ENCODE assay signal across 13 cellular contexts in genomic region chr9:72007726-72008125, GRCh38. TPM values are rescaled to one million over a fixed set of nuclear protein-coding genes. Genes with fewer than 3 reads are reported as not detected.
"Had no signal": no experiment of that assay in that cellular context is flagged by ENCODE, and none has a peak within 500 bp of the region (broad histone marks: within the 10 kb centered on the region; RNA-seq: fewer than 3 reads in every experiment).

No MANE protein-coding gene starts in this region.

RNA-seq across cellular contexts. Expression of gene C9orf57, which starts 52.7 kb away (rescaled TPM):
- total RNA-seq: stomach, subcutaneous adipose tissue, suprapubic skin, temporal lobe, thoracic aorta, thyroid gland, tibial nerve, transverse colon, upper lobe of left lung, ureter, urinary bladder, uterus, vagina had no signal
- polyA plus RNA-seq: stomach, urinary bladder had no signal
